In the genomic region with DNA sequence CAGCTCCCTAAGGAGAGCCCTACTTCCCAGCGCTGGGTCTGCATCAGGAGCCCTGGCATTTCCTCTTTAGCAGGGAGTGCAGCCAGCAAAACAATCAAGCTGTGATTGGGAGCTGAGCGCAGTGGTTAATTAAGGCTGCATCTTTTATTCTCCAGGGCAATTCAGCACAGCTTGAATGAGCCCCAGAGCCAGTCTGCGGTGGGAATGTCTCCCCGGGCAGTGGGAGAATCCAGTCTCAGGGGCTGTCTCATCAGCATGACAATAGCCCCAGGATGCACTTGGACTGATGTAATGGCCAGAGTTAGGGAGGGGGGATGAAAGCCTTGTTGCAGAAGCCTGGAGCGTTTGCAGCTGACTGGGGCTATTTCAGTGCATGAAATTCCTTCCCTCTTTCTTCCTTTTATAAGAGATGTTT, we compare ENCODE assay signal across 1 cellular context.
TF ChIP-seq lines count a peak whose summit lies in the region.

No MANE protein-coding gene starts in this region.

TF ChIP-seq in H1, 55 proteins besides CTCF, POLR2A, EP300 and RAD21 (continued from another document):
- TF ChIP-seq, protein P1, sequence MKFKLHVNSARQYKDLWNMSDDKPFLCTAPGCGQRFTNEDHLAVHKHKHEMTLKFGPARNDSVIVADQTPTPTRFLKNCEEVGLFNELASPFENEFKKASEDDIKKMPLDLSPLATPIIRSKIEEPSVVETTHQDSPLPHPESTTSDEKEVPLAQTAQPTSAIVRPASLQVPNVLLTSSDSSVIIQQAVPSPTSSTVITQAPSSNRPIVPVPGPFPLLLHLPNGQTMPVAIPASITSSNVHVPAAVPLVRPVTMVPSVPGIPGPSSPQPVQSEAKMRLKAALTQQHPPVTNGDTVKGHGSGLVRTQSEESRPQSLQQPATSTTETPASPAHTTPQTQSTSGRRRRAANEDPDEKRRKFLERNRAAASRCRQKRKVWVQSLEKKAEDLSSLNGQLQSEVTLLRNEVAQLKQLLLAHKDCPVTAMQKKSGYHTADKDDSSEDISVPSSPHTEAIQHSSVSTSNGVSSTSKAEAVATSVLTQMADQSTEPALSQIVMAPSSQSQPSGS (IDR thresholded peaks at IDR 0.05; ENCODE audit: low read length) = peak; percentile 97
- TF ChIP-seq, protein P2, sequence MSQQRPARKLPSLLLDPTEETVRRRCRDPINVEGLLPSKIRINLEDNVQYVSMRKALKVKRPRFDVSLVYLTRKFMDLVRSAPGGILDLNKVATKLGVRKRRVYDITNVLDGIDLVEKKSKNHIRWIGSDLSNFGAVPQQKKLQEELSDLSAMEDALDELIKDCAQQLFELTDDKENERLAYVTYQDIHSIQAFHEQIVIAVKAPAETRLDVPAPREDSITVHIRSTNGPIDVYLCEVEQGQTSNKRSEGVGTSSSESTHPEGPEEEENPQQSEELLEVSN (IDR thresholded peaks at IDR 0.05) = no peak
- no peak for TF ChIP-seq SRF (IDR thresholded peaks at IDR 0.05; ENCODE audit: low read depth, low read length)
- peak; percentile 89 for TF ChIP-seq TEAD4 (IDR thresholded peaks at IDR 0.05; ENCODE audit: low read depth, low read length)
- TF ChIP-seq, protein P3, sequence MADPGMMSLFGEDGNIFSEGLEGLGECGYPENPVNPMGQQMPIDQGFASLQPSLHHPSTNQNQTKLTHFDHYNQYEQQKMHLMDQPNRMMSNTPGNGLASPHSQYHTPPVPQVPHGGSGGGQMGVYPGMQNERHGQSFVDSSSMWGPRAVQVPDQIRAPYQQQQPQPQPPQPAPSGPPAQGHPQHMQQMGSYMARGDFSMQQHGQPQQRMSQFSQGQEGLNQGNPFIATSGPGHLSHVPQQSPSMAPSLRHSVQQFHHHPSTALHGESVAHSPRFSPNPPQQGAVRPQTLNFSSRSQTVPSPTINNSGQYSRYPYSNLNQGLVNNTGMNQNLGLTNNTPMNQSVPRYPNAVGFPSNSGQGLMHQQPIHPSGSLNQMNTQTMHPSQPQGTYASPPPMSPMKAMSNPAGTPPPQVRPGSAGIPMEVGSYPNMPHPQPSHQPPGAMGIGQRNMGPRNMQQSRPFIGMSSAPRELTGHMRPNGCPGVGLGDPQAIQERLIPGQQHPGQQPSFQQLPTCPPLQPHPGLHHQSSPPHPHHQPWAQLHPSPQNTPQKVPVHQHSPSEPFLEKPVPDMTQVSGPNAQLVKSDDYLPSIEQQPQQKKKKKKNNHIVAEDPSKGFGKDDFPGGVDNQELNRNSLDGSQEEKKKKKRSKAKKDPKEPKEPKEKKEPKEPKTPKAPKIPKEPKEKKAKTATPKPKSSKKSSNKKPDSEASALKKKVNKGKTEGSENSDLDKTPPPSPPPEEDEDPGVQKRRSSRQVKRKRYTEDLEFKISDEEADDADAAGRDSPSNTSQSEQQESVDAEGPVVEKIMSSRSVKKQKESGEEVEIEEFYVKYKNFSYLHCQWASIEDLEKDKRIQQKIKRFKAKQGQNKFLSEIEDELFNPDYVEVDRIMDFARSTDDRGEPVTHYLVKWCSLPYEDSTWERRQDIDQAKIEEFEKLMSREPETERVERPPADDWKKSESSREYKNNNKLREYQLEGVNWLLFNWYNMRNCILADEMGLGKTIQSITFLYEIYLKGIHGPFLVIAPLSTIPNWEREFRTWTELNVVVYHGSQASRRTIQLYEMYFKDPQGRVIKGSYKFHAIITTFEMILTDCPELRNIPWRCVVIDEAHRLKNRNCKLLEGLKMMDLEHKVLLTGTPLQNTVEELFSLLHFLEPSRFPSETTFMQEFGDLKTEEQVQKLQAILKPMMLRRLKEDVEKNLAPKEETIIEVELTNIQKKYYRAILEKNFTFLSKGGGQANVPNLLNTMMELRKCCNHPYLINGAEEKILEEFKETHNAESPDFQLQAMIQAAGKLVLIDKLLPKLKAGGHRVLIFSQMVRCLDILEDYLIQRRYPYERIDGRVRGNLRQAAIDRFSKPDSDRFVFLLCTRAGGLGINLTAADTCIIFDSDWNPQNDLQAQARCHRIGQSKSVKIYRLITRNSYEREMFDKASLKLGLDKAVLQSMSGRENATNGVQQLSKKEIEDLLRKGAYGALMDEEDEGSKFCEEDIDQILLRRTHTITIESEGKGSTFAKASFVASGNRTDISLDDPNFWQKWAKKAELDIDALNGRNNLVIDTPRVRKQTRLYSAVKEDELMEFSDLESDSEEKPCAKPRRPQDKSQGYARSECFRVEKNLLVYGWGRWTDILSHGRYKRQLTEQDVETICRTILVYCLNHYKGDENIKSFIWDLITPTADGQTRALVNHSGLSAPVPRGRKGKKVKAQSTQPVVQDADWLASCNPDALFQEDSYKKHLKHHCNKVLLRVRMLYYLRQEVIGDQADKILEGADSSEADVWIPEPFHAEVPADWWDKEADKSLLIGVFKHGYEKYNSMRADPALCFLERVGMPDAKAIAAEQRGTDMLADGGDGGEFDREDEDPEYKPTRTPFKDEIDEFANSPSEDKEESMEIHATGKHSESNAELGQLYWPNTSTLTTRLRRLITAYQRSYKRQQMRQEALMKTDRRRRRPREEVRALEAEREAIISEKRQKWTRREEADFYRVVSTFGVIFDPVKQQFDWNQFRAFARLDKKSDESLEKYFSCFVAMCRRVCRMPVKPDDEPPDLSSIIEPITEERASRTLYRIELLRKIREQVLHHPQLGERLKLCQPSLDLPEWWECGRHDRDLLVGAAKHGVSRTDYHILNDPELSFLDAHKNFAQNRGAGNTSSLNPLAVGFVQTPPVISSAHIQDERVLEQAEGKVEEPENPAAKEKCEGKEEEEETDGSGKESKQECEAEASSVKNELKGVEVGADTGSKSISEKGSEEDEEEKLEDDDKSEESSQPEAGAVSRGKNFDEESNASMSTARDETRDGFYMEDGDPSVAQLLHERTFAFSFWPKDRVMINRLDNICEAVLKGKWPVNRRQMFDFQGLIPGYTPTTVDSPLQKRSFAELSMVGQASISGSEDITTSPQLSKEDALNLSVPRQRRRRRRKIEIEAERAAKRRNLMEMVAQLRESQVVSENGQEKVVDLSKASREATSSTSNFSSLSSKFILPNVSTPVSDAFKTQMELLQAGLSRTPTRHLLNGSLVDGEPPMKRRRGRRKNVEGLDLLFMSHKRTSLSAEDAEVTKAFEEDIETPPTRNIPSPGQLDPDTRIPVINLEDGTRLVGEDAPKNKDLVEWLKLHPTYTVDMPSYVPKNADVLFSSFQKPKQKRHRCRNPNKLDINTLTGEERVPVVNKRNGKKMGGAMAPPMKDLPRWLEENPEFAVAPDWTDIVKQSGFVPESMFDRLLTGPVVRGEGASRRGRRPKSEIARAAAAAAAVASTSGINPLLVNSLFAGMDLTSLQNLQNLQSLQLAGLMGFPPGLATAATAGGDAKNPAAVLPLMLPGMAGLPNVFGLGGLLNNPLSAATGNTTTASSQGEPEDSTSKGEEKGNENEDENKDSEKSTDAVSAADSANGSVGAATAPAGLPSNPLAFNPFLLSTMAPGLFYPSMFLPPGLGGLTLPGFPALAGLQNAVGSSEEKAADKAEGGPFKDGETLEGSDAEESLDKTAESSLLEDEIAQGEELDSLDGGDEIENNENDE (IDR thresholded peaks at IDR 0.05; ENCODE audit: insufficient replicate concordance, low read length) = no peak
- TF ChIP-seq CTBP2 (IDR thresholded peaks at IDR 0.05; ENCODE audit: borderline replicate concordance, insufficient read depth, insufficient read length, low read length) = peak; percentile 91
- TF ChIP-seq SUZ12 (IDR thresholded peaks at IDR 0.05; ENCODE audit: low read length) = no peak
- no peak for TF ChIP-seq FOSL1 (IDR thresholded peaks at IDR 0.05; ENCODE audit: insufficient read depth, low read depth, low read length)
- no peak for TF ChIP-seq RXRA (IDR thresholded peaks at IDR 0.05; ENCODE audit: insufficient read depth, low read depth, low read length)
- peak; percentile 76 for TF ChIP-seq YY1 (IDR thresholded peaks at IDR 0.05; ENCODE audit: low read depth, low read length)
- no peak for TF ChIP-seq SP2 (IDR thresholded peaks at IDR 0.05; ENCODE audit: low read length)
- no peak for TF ChIP-seq ZNF274 (IDR thresholded peaks at IDR 0.05; ENCODE audit: borderline replicate concordance, extremely low read depth, low read length)
- TF ChIP-seq MAFK (IDR thresholded peaks at IDR 0.05; ENCODE audit: low read depth, low read length) = no peak
- TF ChIP-seq CHD2 (IDR thresholded peaks at IDR 0.05; ENCODE audit: low read length) = no peak
- no peak for TF ChIP-seq BRCA1 (IDR thresholded peaks at IDR 0.05; ENCODE audit: low read depth, low read length)
- TF ChIP-seq BCL11A (IDR thresholded peaks at IDR 0.05; ENCODE audit: low read depth in 2 of 2, low read length in 2 of 2) = no peak
- TF ChIP-seq GTF2F1 (IDR thresholded peaks at IDR 0.05; ENCODE audit: borderline replicate concordance, low read depth, low read length) = no peak
- TF ChIP-seq GABPA (IDR thresholded peaks at IDR 0.05; ENCODE audit: borderline replicate concordance, insufficient read depth, low read length) = no peak
- peak; percentile 44 for TF ChIP-seq ASH2L (IDR thresholded peaks at IDR 0.05; ENCODE audit: low read length)
- TF ChIP-seq CEBPB (IDR thresholded peaks at IDR 0.05; ENCODE audit: low read depth, low read length) = peak; percentile 70
- peak; percentile 82 for TF ChIP-seq NANOG (IDR thresholded peaks at IDR 0.05; ENCODE audit: insufficient read depth, low read depth, low read length, poor library complexity, severe bottlenecking)
- TF ChIP-seq, protein P4, sequence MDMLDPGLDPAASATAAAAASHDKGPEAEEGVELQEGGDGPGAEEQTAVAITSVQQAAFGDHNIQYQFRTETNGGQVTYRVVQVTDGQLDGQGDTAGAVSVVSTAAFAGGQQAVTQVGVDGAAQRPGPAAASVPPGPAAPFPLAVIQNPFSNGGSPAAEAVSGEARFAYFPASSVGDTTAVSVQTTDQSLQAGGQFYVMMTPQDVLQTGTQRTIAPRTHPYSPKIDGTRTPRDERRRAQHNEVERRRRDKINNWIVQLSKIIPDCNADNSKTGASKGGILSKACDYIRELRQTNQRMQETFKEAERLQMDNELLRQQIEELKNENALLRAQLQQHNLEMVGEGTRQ (IDR thresholded peaks at IDR 0.05; ENCODE audit: low read length) = no peak
